24 cellular contexts compared by ENCODE assay signal in the genomic region with DNA sequence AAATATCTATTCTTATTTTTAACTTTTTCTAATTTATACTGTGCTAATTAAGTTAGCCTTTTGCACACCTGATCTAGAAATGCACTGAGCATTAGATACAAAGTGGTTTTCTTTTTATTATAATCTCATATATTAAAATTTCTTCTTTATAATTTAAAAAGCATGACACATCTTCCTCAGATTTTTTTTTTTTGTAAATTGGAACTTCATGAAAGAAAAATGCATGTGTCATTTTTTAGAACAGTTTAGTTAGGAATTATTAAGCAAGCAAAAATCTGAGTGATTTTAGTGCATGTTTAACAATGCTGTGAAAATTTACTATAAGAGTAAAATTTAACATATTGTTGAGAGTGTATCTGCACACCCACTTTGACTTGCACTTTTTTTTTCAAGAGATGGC.
"Had no signal": no experiment of that assay in that cellular context is flagged by ENCODE, and none has a peak within 500 bp of the region (broad histone marks: within the 10 kb centered on the region; RNA-seq: fewer than 3 reads in every experiment).

No MANE protein-coding gene starts in this region.

- H3K4me1 Mint-ChIP-seq: memory B cell; natural killer cell; stimulated activated naive CD8-positive, alpha-beta T cell treated with anti-CD3 and anti-CD28 coated beads, Interleukin-15, amount 100 ng/mL, for 72 hours had no signal

- H3K36me3 Mint-ChIP-seq: memory B cell, natural killer cell had no signal

- H3K27me3 ChIP-seq: esophagus squamous epithelium, gastrocnemius medialis, heart left ventricle, hepatocyte, neutrophil, right lobe of liver, suprapubic skin, vagina had no signal

- DNase-seq: effector memory CD8-positive, alpha-beta T cell; erythroblast; esophagus squamous epithelium; gastrocnemius medialis; heart left ventricle; natural killer cell; right lobe of liver; stimulated activated CD4-positive, alpha-beta T cell treated with anti-CD3 and anti-CD28 coated beads, Interleukin-12 subunit alpha, Interleukin-12 subunit beta, amount 100 ng/mL, for 4 hours; stimulated activated CD4-positive, alpha-beta T cell treated with anti-CD3 and anti-CD28 coated beads, Interleukin-1b, Interleukin-23, amount 100 ng/mL, for 48 hours; stimulated activated CD4-positive, alpha-beta T cell treated with anti-CD3 and anti-CD28 coated beads, Interleukin-4, amount 100 ng/mL, for 1 hour; stimulated activated CD8-positive, alpha-beta memory T cell treated with anti-CD3 and anti-CD28 coated beads, Interleukin-4, amount 100 ng/mL, for 48 hours; stimulated activated naive CD4-positive, alpha-beta T cell; stimulated activated naive CD8-positive, alpha-beta T cell treated with anti-CD3 and anti-CD28 coated beads, Interleukin-15, amount 100 ng/mL, for 72 hours had no signal

- H3K36me3 ChIP-seq: esophagus squamous epithelium, gastrocnemius medialis, heart left ventricle, neutrophil, right lobe of liver, suprapubic skin, vagina had no signal

- H3K27ac ChIP-seq: coronary artery, esophagus squamous epithelium, gastrocnemius medialis, heart left ventricle, hepatocyte, neutrophil, parathyroid adenoma, right lobe of liver, suprapubic skin, vagina had no signal

- H3K9ac ChIP-seq: parathyroid adenoma had no signal

- ATAC-seq: effector memory CD8-positive, alpha-beta T cell; gastrocnemius medialis; heart left ventricle; left lobe of liver; natural killer cell; right lobe of liver; stimulated activated naive CD8-positive, alpha-beta T cell treated with anti-CD3 and anti-CD28 coated beads, Interleukin-15, amount 100 ng/mL, for 72 hours had no signal

- H3K27me3 Mint-ChIP-seq: memory B cell; progenitor cell of endocrine pancreas; stimulated activated naive CD8-positive, alpha-beta T cell treated with anti-CD3 and anti-CD28 coated beads, Interleukin-15, amount 100 ng/mL, for 72 hours had no signal

- H3K79me2 ChIP-seq: hepatocyte, parathyroid adenoma had no signal

- H3K4me1 ChIP-seq: esophagus squamous epithelium, gastrocnemius medialis, heart left ventricle, parathyroid adenoma, right lobe of liver, suprapubic skin, vagina had no signal

- H3K4me3 ChIP-seq: coronary artery, esophagus squamous epithelium, gastrocnemius medialis, heart left ventricle, hepatocyte, lung, right lobe of liver, smooth muscle cell, suprapubic skin, vagina had no signal

- H3K9me3 ChIP-seq: esophagus squamous epithelium, gastrocnemius medialis, heart left ventricle, neutrophil, right lobe of liver, suprapubic skin, vagina had no signal

- H2AFZ ChIP-seq: hepatocyte, parathyroid adenoma had no signal

- H3K27ac Mint-ChIP-seq: effector memory CD8-positive, alpha-beta T cell; memory B cell; natural killer cell; progenitor cell of endocrine pancreas; stimulated activated naive CD8-positive, alpha-beta T cell treated with anti-CD3 and anti-CD28 coated beads, Interleukin-15, amount 100 ng/mL, for 72 hours had no signal

- H3K4me3 Mint-ChIP-seq: effector memory CD8-positive, alpha-beta T cell; memory B cell; natural killer cell; stimulated activated naive CD8-positive, alpha-beta T cell treated with anti-CD3 and anti-CD28 coated beads, Interleukin-15, amount 100 ng/mL, for 72 hours had no signal

- H3K4me2 ChIP-seq: hepatocyte, smooth muscle cell had no signal
